ENCODE assay signal across 1 cellular context in the genomic region with DNA sequence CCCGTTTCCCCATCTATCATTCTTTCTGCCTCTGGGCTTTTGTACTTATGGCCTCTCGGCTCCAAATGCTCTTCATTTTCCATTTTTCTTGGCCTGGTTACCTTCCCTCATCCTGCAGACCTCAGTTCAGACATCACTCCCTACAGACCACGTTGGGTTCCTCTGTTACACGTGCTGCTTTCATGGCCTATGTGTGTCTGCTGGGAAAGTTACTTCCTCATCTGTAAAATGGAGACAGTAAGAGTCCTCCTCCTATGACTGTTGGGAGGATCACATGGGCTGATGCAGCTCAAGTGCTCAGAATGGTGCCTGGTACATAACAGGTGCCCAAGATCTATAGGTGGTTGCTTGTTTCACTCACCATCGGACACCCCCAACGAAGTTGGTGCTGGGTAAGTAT.
TF ChIP-seq lines count a peak whose summit lies in the region.

No MANE protein-coding gene starts in this region.

TF ChIP-seq in H1, 55 proteins besides CTCF, POLR2A, EP300 and RAD21 (continued from another document):
- TF ChIP-seq POU5F1 (IDR thresholded peaks at IDR 0.05; ENCODE audit: low read depth, low read length) (no peak), RFX5 (IDR thresholded peaks at IDR 0.05; ENCODE audit: borderline replicate concordance, low read depth, low read length) (no peak), JUN (IDR thresholded peaks at IDR 0.05; ENCODE audit: low read depth, low read length) (no peak), CHD2 (IDR thresholded peaks at IDR 0.05; ENCODE audit: low read length) (no peak), CBX8 (IDR thresholded peaks at IDR 0.05; ENCODE audit: borderline replicate concordance, low read depth, low read length) (no peak), SIN3A (conservative IDR thresholded peaks at IDR 0.05 in 1 of 2, IDR thresholded peaks at IDR 0.05 in 1 of 2; ENCODE audit: low read depth in 1 of 2, low read length in 2 of 2) (no peak)
